In the genomic region with DNA sequence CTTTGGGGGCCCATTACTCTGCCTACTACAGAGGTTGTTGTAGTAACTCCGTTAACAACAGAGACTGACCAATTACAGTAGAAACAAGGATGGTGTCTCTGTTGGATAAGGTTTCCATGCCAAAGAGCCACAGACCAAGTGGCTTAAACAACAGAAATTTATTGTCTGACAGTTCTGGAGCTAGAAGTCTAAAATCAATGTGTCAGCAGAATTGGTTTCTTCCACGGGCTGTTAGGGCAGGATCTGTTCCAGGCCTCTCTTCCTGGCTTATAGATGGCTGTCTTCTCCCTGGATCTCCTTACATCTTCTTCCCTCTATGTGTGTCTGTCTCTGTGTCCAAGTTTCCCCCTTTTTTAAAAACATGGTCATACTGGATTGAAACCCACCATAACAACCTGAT, we compare ENCODE assay signal across 20 cellular contexts.
DNase-seq lines count a peak whose midpoint lies in the region; ATAC-seq, FAIRE-seq and TF ChIP-seq lines count a peak whose summit lies in the region.
"Had no signal": no experiment of that assay in that cellular context is flagged by ENCODE, and none has a peak within 500 bp of the region (broad histone marks: within the 10 kb centered on the region; RNA-seq: fewer than 3 reads in every experiment).

No MANE protein-coding gene starts in this region.

- no peak overlapping the region for H2AFZ ChIP-seq in IMR-90 (replicated peaks; ENCODE audit: low read length, poor library complexity)

- no peaks in the 10 kb centered on the region for H3K9me3 ChIP-seq in A549
- H3K9me3 ChIP-seq in IMR-90 (ENCODE audit: control insufficient read depth, insufficient read depth, low read length), result no peaks in the 10 kb centered on the region; the same call in 1 of the 2 replicates
- H3K9me3 ChIP-seq in esophagus muscularis mucosa, result no peaks in the 10 kb centered on the region
- H3K9me3 ChIP-seq: BLaER1 treated with 17β-estradiol and CSF1 and Interleukin-3, amounts not matched to agents 10 nM and 100 nM; Caco-2 had no signal

- dilution Hi-C loops in IMR-90 (cut with HindIII; ENCODE audit: low sequenced_read_pairs, unreplicated experiment), result no loop called here

- no peak overlapping the region for H4K91ac ChIP-seq in IMR-90 (ENCODE audit: insufficient read depth, low read depth, low read length)

- no peak overlapping the region for H3K4me2 ChIP-seq in A549
- H3K4me2 ChIP-seq in IMR-90 (ENCODE audit: low read depth, low read length), result no peak overlapping the region
- H3K4me2 ChIP-seq: BLaER1 treated with 17β-estradiol and CSF1 and Interleukin-3, amounts not matched to agents 10 nM and 100 nM had no signal

- no peak overlapping the region for H2BK5ac ChIP-seq in IMR-90 (ENCODE audit: low read depth, low read length, poor library complexity, severe bottlenecking)

- WGBS in A549 (ENCODE audit: missing lambda C conversion rate), result 0% methylated on average over 2 of the region's 2 CpGs
- WGBS in IMR-90 (ENCODE audit: extremely low coverage in 2 of 2, insufficient read length in 1 of 2), 2 experiments, result 0% methylated on average over 1 of the region's 2 CpGs; no CpG with 5 or more reads in 1 of the 2 experiments
- WGBS in esophagus muscularis mucosa, result 72% methylated on average over 2 of the region's 2 CpGs

- no peak overlapping the region for H3K14ac ChIP-seq in IMR-90 (replicated peaks; ENCODE audit: low read depth, low read length)

- H3K56ac ChIP-seq in IMR-90 (ENCODE audit: extremely low read depth, insufficient read depth, low read length), result no peak overlapping the region

- H4K20me1 ChIP-seq in IMR-90 (ENCODE audit: insufficient read depth, low read length), result no peaks in the 10 kb centered on the region
- H4K20me1 ChIP-seq: BLaER1 treated with 17β-estradiol and CSF1 and Interleukin-3, amounts not matched to agents 10 nM and 100 nM had no signal

- no peaks in the 10 kb centered on the region for H3K79me1 ChIP-seq in IMR-90 (ENCODE audit: low read depth in 1 of 2, low read length in 2 of 2)

- BruUV-seq in IMR-90 (replicated peaks; lab: Mats Ljungman, UMichigan), result no TSS peak

- no peak for TF ChIP-seq RAD21 in A549 (conservative IDR thresholded peaks at IDR 0.05 in 1 of 2, IDR thresholded peaks at IDR 0.05 in 1 of 2)
- TF ChIP-seq RAD21 in IMR-90 (IDR thresholded peaks at IDR 0.05; ENCODE audit: low read length), result no peak

- ATAC-seq in A549 (no peak), IMR-90 (ENCODE audit: low read depth) (no peak)
- ATAC-seq: CD8-positive, alpha-beta T cell had no signal

- no peak overlapping the region for H3K4me3 ChIP-seq in A549
- no peak overlapping the region for H3K4me3 ChIP-seq in IMR-90 (ENCODE audit: insufficient read depth, low read depth, low read length)
- H3K4me3 ChIP-seq in esophagus muscularis mucosa, result no peak overlapping the region
- H3K4me3 ChIP-seq: BLaER1 treated with 17β-estradiol and CSF1 and Interleukin-3, amounts not matched to agents 10 nM and 100 nM had no signal

- no peak overlapping the region for H3K18ac ChIP-seq in IMR-90 (ENCODE audit: low read depth, low read length)

- FAIRE-seq in A549 (lab: Jason Lieb, UNC), result no peak
- FAIRE-seq: A204.1, D721Med, G401.6, GM12891, GM19239 had no signal

- H2BK120ac ChIP-seq in IMR-90 (ENCODE audit: low read depth, low read length), result no peak overlapping the region

- no peak overlapping the region for H3K4ac ChIP-seq in IMR-90 (ENCODE audit: low read depth, low read length)

- H3K36me3 ChIP-seq in IMR-90 (ENCODE audit: control insufficient read depth, insufficient read depth, low read length) (no peaks in the 10 kb centered on the region), esophagus muscularis mucosa (no peaks in the 10 kb centered on the region)
- H3K36me3 ChIP-seq: BLaER1 treated with 17β-estradiol and CSF1 and Interleukin-3, amounts not matched to agents 10 nM and 100 nM had no signal

- intact Hi-C loops in IMR-90 (cut with micrococcal nuclease) (no loop called here), esophagus muscularis mucosa (cut with DNase I) (no loop called here)

- H2BK20ac ChIP-seq in IMR-90 (ENCODE audit: low read depth, low read length), result no peak overlapping the region

- H2AK9ac ChIP-seq in IMR-90 (replicated peaks; ENCODE audit: low read depth, low read length, poor library complexity), result no peak overlapping the region

- in situ Hi-C loops in IMR-90 (cut with MboI; ENCODE audit: low sequenced_read_pairs), result no loop called here

- H3K4me1 ChIP-seq in A549 (no peaks in the 10 kb centered on the region), IMR-90 (ENCODE audit: control insufficient read depth, insufficient read depth, low read length) (no peaks in the 10 kb centered on the region), esophagus muscularis mucosa (no peaks in the 10 kb centered on the region)
- H3K4me1 ChIP-seq: Caco-2 had no signal

- no peaks in the 10 kb centered on the region for H3K9me1 ChIP-seq in IMR-90 (ENCODE audit: insufficient read depth, low read length)

- TF ChIP-seq POLR2A in A549 (IDR thresholded peaks at IDR 0.05; ENCODE audit: low read length) (no peak), IMR-90 (IDR thresholded peaks at IDR 0.05; ENCODE audit: low read depth, low read length) (no peak), esophagus muscularis mucosa (IDR thresholded peaks at IDR 0.05; ENCODE audit: low read depth) (no peak)

- POLR2A ChIA-PET in A549 (lab: Yijun Ruan, JAX) (no interaction called here), IMR-90 (lab: Charles Lee; ENCODE audit: unreplicated experiment) (no interaction called here)

- DNase-seq in A549 (ENCODE audit: low read depth in 1 of 2, low spot score in 1 of 2) (no peak), IMR-90 (no peak), esophagus muscularis mucosa (ENCODE audit: extremely low spot score) (peak; percentile 19)
- DNase-seq in activated CD4-positive, alpha-beta T cell treated with anti-CD3 and anti-CD28 coated beads for 1 hour, result no peak
- no peak for DNase-seq in activated CD4-positive, CD25-positive, alpha-beta regulatory T cell (lab: John Stamatoyannopoulos, UW)
- DNase-seq: 8988T; AML-193; Caco-2; Calu3; CD4-positive, alpha-beta T cell; CD8-positive, alpha-beta T cell; DMS79 treated with DMSO at 0.1 percent for 48 hours; GF-D8 had no signal

- no peak overlapping the region for H4K5ac ChIP-seq in IMR-90 (ENCODE audit: low read depth, low read length)

- H2AK5ac ChIP-seq in IMR-90 (ENCODE audit: low read depth, low read length), result no peak overlapping the region

- TF ChIP-seq EP300 in A549 (IDR thresholded peaks at IDR 0.05) (no peak), esophagus muscularis mucosa (IDR thresholded peaks at IDR 0.05) (no peak)

- H3K27me3 ChIP-seq in IMR-90 (ENCODE audit: control insufficient read depth, insufficient read depth, low read length) (no peaks in the 10 kb centered on the region), esophagus muscularis mucosa (peaks cover 0 to 4% (median 0%) of the 10 kb centered on the region in 4 donors)
- H3K27me3 ChIP-seq: BLaER1 treated with 17β-estradiol and CSF1 and Interleukin-3, amounts not matched to agents 10 nM and 100 nM had no signal

- no peak overlapping the region for H3K23ac ChIP-seq in IMR-90 (ENCODE audit: low read depth, low read length)

- TF ChIP-seq CTCF in A549 (IDR thresholded peaks at IDR 0.05) (no peak), IMR-90 (conservative IDR thresholded peaks at IDR 0.05; ENCODE audit: low read depth, low read length) (no peak), esophagus muscularis mucosa (IDR thresholded peaks at IDR 0.05) (no peak)

- no peak overlapping the region for H3K9ac ChIP-seq in IMR-90 (ENCODE audit: low read depth, low read length)
- H3K9ac ChIP-seq: BLaER1 treated with 17β-estradiol and CSF1 and Interleukin-3, amounts not matched to agents 10 nM and 100 nM had no signal

- CTCF ChIA-PET in A549 (lab: Yijun Ruan, JAX) (no interaction called here), IMR-90 (lab: Yijun Ruan, JAX) (no interaction called here)

- H2BK15ac ChIP-seq in IMR-90 (ENCODE audit: low read depth, low read length), result no peak overlapping the region

- no peak overlapping the region for H3K27ac ChIP-seq in A549
- H3K27ac ChIP-seq in IMR-90 (ENCODE audit: insufficient read depth, low read length), result no peak overlapping the region
- no peak overlapping the region for H3K27ac ChIP-seq in esophagus muscularis mucosa (replicated peaks in 1 of 4)
- H3K27ac ChIP-seq: BLaER1 treated with 17β-estradiol and CSF1 and Interleukin-3, amounts not matched to agents 10 nM and 100 nM; C4-2B had no signal

- no peak overlapping the region for H4K8ac ChIP-seq in IMR-90 (ENCODE audit: low read depth in 2 of 2, low read length in 2 of 2)

TF ChIP-seq in A549, 52 proteins besides CTCF, POLR2A, EP300 and RAD21:
- no peak for TF ChIP-seq RNF2 (IDR thresholded peaks at IDR 0.05; ENCODE audit: borderline replicate concordance, low read depth)
- TF ChIP-seq MAFK (IDR thresholded peaks at IDR 0.05; ENCODE audit: partially characterized antibody), result peak; percentile 65

TF ChIP-seq in IMR-90, 13 proteins besides CTCF, POLR2A, EP300 and RAD21:
- peak; percentile 78 for TF ChIP-seq MAFK (IDR thresholded peaks at IDR 0.05; ENCODE audit: low read depth, low read length)
- no peak for TF ChIP-seq RCOR1 (IDR thresholded peaks at IDR 0.05; ENCODE audit: insufficient replicate concordance, low read length)
- TF ChIP-seq, protein P1, sequence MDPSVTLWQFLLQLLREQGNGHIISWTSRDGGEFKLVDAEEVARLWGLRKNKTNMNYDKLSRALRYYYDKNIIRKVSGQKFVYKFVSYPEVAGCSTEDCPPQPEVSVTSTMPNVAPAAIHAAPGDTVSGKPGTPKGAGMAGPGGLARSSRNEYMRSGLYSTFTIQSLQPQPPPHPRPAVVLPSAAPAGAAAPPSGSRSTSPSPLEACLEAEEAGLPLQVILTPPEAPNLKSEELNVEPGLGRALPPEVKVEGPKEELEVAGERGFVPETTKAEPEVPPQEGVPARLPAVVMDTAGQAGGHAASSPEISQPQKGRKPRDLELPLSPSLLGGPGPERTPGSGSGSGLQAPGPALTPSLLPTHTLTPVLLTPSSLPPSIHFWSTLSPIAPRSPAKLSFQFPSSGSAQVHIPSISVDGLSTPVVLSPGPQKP (IDR thresholded peaks at IDR 0.05; ENCODE audit: borderline replicate concordance, low read depth, low read length), result no peak
- no peak for TF ChIP-seq CEBPB (IDR thresholded peaks at IDR 0.05; ENCODE audit: low read depth, low read length)
- TF ChIP-seq, protein P2, sequence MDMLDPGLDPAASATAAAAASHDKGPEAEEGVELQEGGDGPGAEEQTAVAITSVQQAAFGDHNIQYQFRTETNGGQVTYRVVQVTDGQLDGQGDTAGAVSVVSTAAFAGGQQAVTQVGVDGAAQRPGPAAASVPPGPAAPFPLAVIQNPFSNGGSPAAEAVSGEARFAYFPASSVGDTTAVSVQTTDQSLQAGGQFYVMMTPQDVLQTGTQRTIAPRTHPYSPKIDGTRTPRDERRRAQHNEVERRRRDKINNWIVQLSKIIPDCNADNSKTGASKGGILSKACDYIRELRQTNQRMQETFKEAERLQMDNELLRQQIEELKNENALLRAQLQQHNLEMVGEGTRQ (IDR thresholded peaks at IDR 0.05; ENCODE audit: low read depth, low read length), result no peak
